In the genomic region with DNA sequence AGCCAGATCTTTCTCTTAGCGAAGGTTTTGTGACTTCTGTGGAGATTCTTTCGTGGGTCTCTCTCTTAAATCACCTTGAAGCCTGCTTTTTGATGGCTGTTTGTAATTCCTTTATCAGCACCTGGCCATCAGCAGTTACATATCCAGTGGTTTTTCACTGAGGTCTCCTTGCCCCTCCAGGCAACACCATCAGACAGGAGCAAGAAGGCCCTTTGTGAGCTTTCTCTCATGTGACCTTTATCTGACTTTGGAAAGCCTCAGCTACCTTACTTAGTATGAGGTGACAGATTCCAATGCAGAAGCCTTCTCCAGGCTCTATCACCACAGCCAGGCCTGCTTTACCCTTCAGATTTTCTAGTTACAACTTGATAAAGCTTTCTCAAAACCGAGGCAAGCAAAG, we compare ENCODE assay signal across 21 cellular contexts. TPM values are rescaled to one million over a fixed set of nuclear protein-coding genes. Genes with fewer than 3 reads are reported as not detected.
"Had no signal": no experiment of that assay in that cellular context is flagged by ENCODE, and none has a peak within 500 bp of the region (broad histone marks: within the 10 kb centered on the region; RNA-seq: fewer than 3 reads in every experiment).

No MANE protein-coding gene starts in this region.

- H3K27me3 ChIP-seq: heart left ventricle, tibial artery had no signal

- H3K9me3 ChIP-seq: heart left ventricle, left ventricle myocardium inferior, tibial artery had no signal

- ATAC-seq: activated CD4-positive, alpha-beta T cell treated with anti-CD3 and anti-CD28 coated beads for 36 hours; activated T-cell treated with anti-CD3 and anti-CD28 coated beads, Interleukin-2, amount 50 U/mL, for 4 hours; heart left ventricle; right cardiac atrium had no signal

- H3K27ac Mint-ChIP-seq: activated B cell treated with CpG ODN at 0.5 μM for 24 hours; activated CD4-positive, alpha-beta T cell treated with anti-CD3 and anti-CD28 coated beads for 36 hours; activated naive CD4-positive, alpha-beta T cell treated with anti-CD3 and anti-CD28 coated beads, Interleukin-2, amount 10 ng/mL, durations not matched to agents 7 days and 5 days; activated T-helper 2 cell treated with anti-CD3 and anti-CD28 coated beads, Interferon-gamma antibody, Interleukin-2, Interleukin-4, amounts not matched to agents 10 μg/mL and 5 μg/mL and 100 μg/mL, durations not matched to agents 14 hours and 24 hours and 36 hours; stimulated activated naive CD8-positive, alpha-beta T cell treated with anti-CD3 and anti-CD28 coated beads, Interleukin-15, Interleukin-2, amounts not matched to agents 100 ng/mL and 50 ng/mL, for 24 hours; T-helper 1 cell treated with Interleukin-12 subunit alpha and Interleukin-12 subunit beta and Interleukin-4 antibody, amounts not matched to agents 30 μg/mL and 1 μg/mL, for 36 hours had no signal

- H3K4me1 ChIP-seq: heart left ventricle, left ventricle myocardium inferior, parathyroid adenoma had no signal

- H3K36me3 ChIP-seq: heart left ventricle, left ventricle myocardium inferior, tibial artery had no signal

- H3K4me3 ChIP-seq: heart left ventricle, left ventricle myocardium inferior, tibial artery had no signal

- H3K9ac ChIP-seq: parathyroid adenoma had no signal

- H3K79me2 ChIP-seq: parathyroid adenoma had no signal

- H3K27ac ChIP-seq: heart left ventricle, left ventricle myocardium inferior, parathyroid adenoma, tibial artery had no signal

- H3K36me3 Mint-ChIP-seq: activated naive CD4-positive, alpha-beta T cell treated with anti-CD3 and anti-CD28 coated beads, Interleukin-2, amount 10 ng/mL, durations not matched to agents 7 days and 5 days had no signal

- DNase-seq: activated B cell treated with CpG ODN at 0.5 μM for 24 hours; activated CD4-positive, alpha-beta T cell treated with anti-CD3 and anti-CD28 coated beads for 36 hours; activated CD4-positive, alpha-beta T cell treated with anti-CD3 and anti-CD28 coated beads, Interleukin-2, amount 50 U/mL, for 4 hours; activated CD8-positive, alpha-beta memory T cell treated with anti-CD3 and anti-CD28 coated beads for 24 hours; activated CD8-positive, alpha-beta memory T cell treated with anti-CD3 and anti-CD28 coated beads, Interleukin-2, amount 50 U/mL, for 4 hours; activated naive CD4-positive, alpha-beta T cell treated with anti-CD3 and anti-CD28 coated beads, Interleukin-2, amount 10 ng/mL, durations not matched to agents 7 days and 5 days; activated T-cell treated with anti-CD3 and anti-CD28 coated beads, Interleukin-2, amount 50 U/mL, for 4 hours; amygdala; cerebellar nuclear complex; cortex of kidney; heart left ventricle; left ventricle myocardium inferior; nucleus accumbens; right cardiac atrium; stimulated activated CD4-positive, alpha-beta T cell treated with anti-CD3 and anti-CD28 coated beads, Interleukin-4, amount 100 ng/mL, for 4 hours; T1000; tibial artery had no signal

- H3K27me3 Mint-ChIP-seq: activated B cell treated with CpG ODN at 0.5 μM for 24 hours; activated CD4-positive, alpha-beta T cell treated with anti-CD3 and anti-CD28 coated beads for 36 hours; activated naive CD4-positive, alpha-beta T cell treated with anti-CD3 and anti-CD28 coated beads, Interleukin-2, amount 10 ng/mL, durations not matched to agents 7 days and 5 days had no signal

- H3K9me3 Mint-ChIP-seq: activated B cell treated with CpG ODN at 0.5 μM for 24 hours; activated naive CD4-positive, alpha-beta T cell treated with anti-CD3 and anti-CD28 coated beads, Interleukin-2, amount 10 ng/mL, durations not matched to agents 7 days and 5 days; activated T-cell treated with anti-CD3 and anti-CD28 coated beads, Interleukin-2, amount 50 U/mL, for 4 hours; activated T-helper 2 cell treated with anti-CD3 and anti-CD28 coated beads, Interferon-gamma antibody, Interleukin-2, Interleukin-4, amounts not matched to agents 10 μg/mL and 5 μg/mL and 100 μg/mL, durations not matched to agents 14 hours and 24 hours and 36 hours; stimulated activated naive CD8-positive, alpha-beta T cell treated with anti-CD3 and anti-CD28 coated beads, Interleukin-15, Interleukin-2, amounts not matched to agents 100 ng/mL and 50 ng/mL, for 24 hours; T-helper 1 cell treated with Interleukin-12 subunit alpha and Interleukin-12 subunit beta and Interleukin-4 antibody, amounts not matched to agents 30 μg/mL and 1 μg/mL, for 36 hours had no signal

- H3K4me3 Mint-ChIP-seq: activated B cell treated with CpG ODN at 0.5 μM for 24 hours; activated CD4-positive, alpha-beta T cell treated with anti-CD3 and anti-CD28 coated beads for 36 hours; activated naive CD4-positive, alpha-beta T cell treated with anti-CD3 and anti-CD28 coated beads, Interleukin-2, amount 10 ng/mL, durations not matched to agents 7 days and 5 days; activated T-cell treated with anti-CD3 and anti-CD28 coated beads, Interleukin-2, amount 50 U/mL, for 4 hours; stimulated activated naive CD8-positive, alpha-beta T cell treated with anti-CD3 and anti-CD28 coated beads, Interleukin-15, Interleukin-2, amounts not matched to agents 100 ng/mL and 50 ng/mL, for 24 hours; T-helper 1 cell treated with Interleukin-12 subunit alpha and Interleukin-12 subunit beta and Interleukin-4 antibody, amounts not matched to agents 30 μg/mL and 1 μg/mL, for 36 hours had no signal

- H3K4me1 Mint-ChIP-seq: activated B cell treated with CpG ODN at 0.5 μM for 24 hours; activated CD4-positive, alpha-beta T cell treated with anti-CD3 and anti-CD28 coated beads for 36 hours; activated naive CD4-positive, alpha-beta T cell treated with anti-CD3 and anti-CD28 coated beads, Interleukin-2, amount 10 ng/mL, durations not matched to agents 7 days and 5 days had no signal

RNA-seq across cellular contexts. Expression of gene P3H2, which starts 30.0 kb away (rescaled TPM):
- total RNA-seq: activated B cell treated with CpG ODN at 0.5 μM for 24 hours; activated CD4-positive, alpha-beta T cell treated with anti-CD3 and anti-CD28 coated beads for 36 hours; activated T-helper 2 cell treated with anti-CD3 and anti-CD28 coated beads, Interferon-gamma antibody, Interleukin-2, Interleukin-4, amounts not matched to agents 10 μg/mL and 5 μg/mL and 100 μg/mL, durations not matched to agents 14 hours and 24 hours and 36 hours had no signal
